In the genomic region with DNA sequence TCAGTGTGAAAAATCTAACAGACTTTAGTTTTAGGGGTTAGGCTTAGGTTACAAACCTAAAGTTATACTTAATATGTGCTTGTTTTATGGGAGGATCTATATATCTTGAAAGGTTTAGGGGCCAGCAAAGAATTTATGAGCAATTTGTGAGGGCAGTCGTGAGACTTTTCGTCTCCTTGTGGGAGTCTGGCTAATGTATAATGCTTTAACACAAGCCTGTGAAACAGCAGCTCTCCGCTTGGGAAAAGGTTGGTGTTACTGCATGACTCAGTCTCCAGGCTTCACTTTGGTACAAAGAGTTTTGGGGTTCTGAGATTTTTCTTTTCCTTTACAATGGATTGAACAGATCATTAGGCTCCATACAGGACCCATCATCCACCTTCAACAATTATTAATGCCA, we compare ENCODE assay signal across 1 cellular context.
TF ChIP-seq lines count a peak whose summit lies in the region.

No MANE protein-coding gene starts in this region.

TF ChIP-seq in SK-N-SH, 30 proteins besides CTCF, POLR2A, EP300 and RAD21:
- TF ChIP-seq JUND (IDR thresholded peaks at IDR 0.05) (no peak), MEF2A (IDR thresholded peaks at IDR 0.05; ENCODE audit: borderline replicate concordance, low read depth) (no peak), FOSL2 (IDR thresholded peaks at IDR 0.05; ENCODE audit: borderline replicate concordance, low read depth) (no peak), CHD2 (IDR thresholded peaks at IDR 0.05; ENCODE audit: low read length, partially characterized antibody) (no peak), SMC3 (IDR thresholded peaks at IDR 0.05; ENCODE audit: low read depth, low read length) (no peak), TAF1 (IDR thresholded peaks at IDR 0.05; ENCODE audit: borderline replicate concordance, low read depth, low read length) (no peak), FOXM1 (IDR thresholded peaks at IDR 0.05; ENCODE audit: low read depth) (no peak), ELF1 (IDR thresholded peaks at IDR 0.05) (no peak), YY1 (IDR thresholded peaks at IDR 0.05; ENCODE audit: low read depth) (no peak), GATA2 (CRISPR knock-in tag; IDR thresholded peaks at IDR 0.05) (no peak), NRF1 (IDR thresholded peaks at IDR 0.05; ENCODE audit: low read depth, low read length) (no peak), NFIC (IDR thresholded peaks at IDR 0.05; ENCODE audit: borderline replicate concordance) (no peak)
- TF ChIP-seq, protein P1, sequence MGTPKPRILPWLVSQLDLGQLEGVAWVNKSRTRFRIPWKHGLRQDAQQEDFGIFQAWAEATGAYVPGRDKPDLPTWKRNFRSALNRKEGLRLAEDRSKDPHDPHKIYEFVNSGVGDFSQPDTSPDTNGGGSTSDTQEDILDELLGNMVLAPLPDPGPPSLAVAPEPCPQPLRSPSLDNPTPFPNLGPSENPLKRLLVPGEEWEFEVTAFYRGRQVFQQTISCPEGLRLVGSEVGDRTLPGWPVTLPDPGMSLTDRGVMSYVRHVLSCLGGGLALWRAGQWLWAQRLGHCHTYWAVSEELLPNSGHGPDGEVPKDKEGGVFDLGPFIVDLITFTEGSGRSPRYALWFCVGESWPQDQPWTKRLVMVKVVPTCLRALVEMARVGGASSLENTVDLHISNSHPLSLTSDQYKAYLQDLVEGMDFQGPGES (IDR thresholded peaks at IDR 0.05; ENCODE audit: low read depth, low read length): no peak
- TF ChIP-seq, protein P2, sequence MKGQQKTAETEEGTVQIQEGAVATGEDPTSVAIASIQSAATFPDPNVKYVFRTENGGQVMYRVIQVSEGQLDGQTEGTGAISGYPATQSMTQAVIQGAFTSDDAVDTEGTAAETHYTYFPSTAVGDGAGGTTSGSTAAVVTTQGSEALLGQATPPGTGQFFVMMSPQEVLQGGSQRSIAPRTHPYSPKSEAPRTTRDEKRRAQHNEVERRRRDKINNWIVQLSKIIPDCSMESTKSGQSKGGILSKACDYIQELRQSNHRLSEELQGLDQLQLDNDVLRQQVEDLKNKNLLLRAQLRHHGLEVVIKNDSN (IDR thresholded peaks at IDR 0.05; ENCODE audit: borderline replicate concordance, low read depth): no peak
